8 cellular contexts compared by ENCODE assay signal in the genomic region with DNA sequence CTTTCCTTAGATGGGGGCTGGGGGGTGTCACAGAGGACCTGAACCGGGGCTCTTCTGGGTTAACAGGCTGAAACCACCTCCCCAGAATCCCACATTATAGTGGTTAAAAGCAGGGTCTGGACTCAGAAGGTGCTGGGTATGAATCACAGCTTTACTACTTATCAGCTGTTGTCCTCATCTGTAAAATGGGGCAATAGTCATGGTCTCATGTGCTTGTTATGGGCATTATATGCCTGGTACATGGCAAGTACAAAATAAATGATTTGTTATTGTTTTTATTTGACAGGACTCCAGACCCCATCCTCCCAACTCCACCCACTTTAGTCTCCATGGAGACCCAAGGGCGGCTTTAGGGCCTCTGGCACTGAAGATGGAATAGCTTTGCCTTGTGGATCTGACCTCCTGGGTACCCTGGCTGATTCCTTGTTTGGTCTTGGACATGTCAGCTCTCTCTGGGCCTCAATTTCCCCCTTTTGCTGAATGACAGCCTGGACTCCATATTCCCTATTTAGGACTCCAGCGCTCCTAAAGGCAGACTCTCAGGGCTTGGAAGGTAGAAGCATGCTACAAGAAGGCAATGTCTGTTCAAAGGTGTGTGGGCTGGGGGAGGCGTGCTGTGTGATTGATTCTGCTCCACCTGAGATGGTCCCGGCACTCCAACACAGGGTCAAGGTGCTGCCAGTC. TPM values are rescaled to one million over a fixed set of nuclear protein-coding genes. Genes with fewer than 3 reads are reported as not detected.
DNase-seq lines count a peak whose midpoint lies in the region; ATAC-seq and TF ChIP-seq lines count a peak whose summit lies in the region.

No MANE protein-coding gene starts in this region.

- no peak overlapping the region for H2AFZ ChIP-seq in OCI-LY1 (ENCODE audit: low read length)
- peak overlapping the region; percentile 83 for H2AFZ ChIP-seq in trophoblast cell (ENCODE audit: insufficient read depth, low read length, poor library complexity)

- H4K12ac ChIP-seq in trophoblast cell (ENCODE audit: low read depth, low read length), result peak overlapping the region; percentile 62

- DNase-seq in GM12865 (ENCODE audit: low read depth) (no peak), epithelial cell of prostate (ENCODE audit: low read depth, low spot score) (no peak), trophoblast cell (peak in 1 of 2 donors; percentile 12), head of caudate nucleus (no peak), cerebellar cortex (ENCODE audit: low spot score) (no peak)

- H3F3A ChIP-seq in OCI-LY1 (ENCODE audit: insufficient read depth, low read length), result no peaks in the 10 kb centered on the region

- no peak overlapping the region for H2BK120ac ChIP-seq in trophoblast cell (ENCODE audit: insufficient read depth, low read length, poor library complexity)

- TF ChIP-seq CTCF in GM12865 (IDR thresholded peaks at IDR 0.05; ENCODE audit: insufficient read depth, low read depth, low read length, missing control alignments) (no peak), OCI-LY1 (IDR thresholded peaks at IDR 0.05; ENCODE audit: low read length) (no peak)

- no CpG with 5 or more reads among the region's 5 CpGs for WGBS in trophoblast cell (ENCODE audit: extremely low coverage, insufficient coverage, insufficient read length)

- no peaks in the 10 kb centered on the region for H3K36me3 ChIP-seq in OCI-LY1 (ENCODE audit: insufficient read depth, low read length)
- H3K36me3 ChIP-seq in trophoblast cell (ENCODE audit: control insufficient read depth in 1 of 2, insufficient read depth in 2 of 2, low read length in 2 of 2), result peaks cover 6 to 7% of the 10 kb centered on the region in 2 experiments

- H4K91ac ChIP-seq in trophoblast cell (ENCODE audit: low read depth, low read length), result peak overlapping the region; percentile 1

- peaks cover 47% of the 10 kb centered on the region for H3K4me1 ChIP-seq in OCI-LY1 (ENCODE audit: insufficient read depth, low read length, severe bottlenecking)
- H3K4me1 ChIP-seq in trophoblast cell (ENCODE audit: control insufficient read depth in 1 of 2, insufficient read depth in 2 of 2, low read length in 2 of 2), result peaks cover 29 to 36% of the 10 kb centered on the region in 2 experiments

- peak overlapping the region; percentile 10 for H3K14ac ChIP-seq in trophoblast cell (ENCODE audit: low read length)

- H3K4me3 ChIP-seq in GM12865 (ENCODE audit: low read depth, low read length) (peak overlapping the region; percentile 82), OCI-LY1 (ENCODE audit: low read depth, low read length, poor library complexity, severe bottlenecking) (peak overlapping the region; percentile 68), trophoblast cell (ENCODE audit: low read depth, low read length) (peak overlapping the region; percentile 76)

- ATAC-seq in HG03342 (IDR thresholded peaks at IDR 0.05; ENCODE audit: unreplicated experiment), result no peak
- ATAC-seq in GM18909 (IDR thresholded peaks at IDR 0.05; ENCODE audit: poor library complexity, unreplicated experiment), result no peak

- no peak overlapping the region for H3K27ac ChIP-seq in OCI-LY1 (ENCODE audit: low read depth, low read length, poor library complexity, severe bottlenecking)
- peak overlapping the region; percentile 96 for H3K27ac ChIP-seq in epithelial cell of prostate
- H3K27ac ChIP-seq in trophoblast cell (ENCODE audit: low read depth, low read length), result no peak overlapping the region

- H3K27me3 ChIP-seq in OCI-LY1 (ENCODE audit: insufficient read depth, low read length) (no peaks in the 10 kb centered on the region), trophoblast cell (ENCODE audit: insufficient read depth, low read length) (no peaks in the 10 kb centered on the region)

- H2AK5ac ChIP-seq in trophoblast cell (ENCODE audit: low read length), result no peak overlapping the region

- H3K79me1 ChIP-seq in trophoblast cell (ENCODE audit: low read length), result peaks cover 24% of the 10 kb centered on the region

- H3K9ac ChIP-seq in OCI-LY1 (ENCODE audit: low read length), result peak overlapping the region; percentile 57
- H3K9ac ChIP-seq in trophoblast cell (ENCODE audit: low read length), result peak overlapping the region; percentile 78

- no peaks in the 10 kb centered on the region for H3K9me2 ChIP-seq in OCI-LY1 (ENCODE audit: low read depth, low read length)

- peak overlapping the region; percentile 2 for H3K18ac ChIP-seq in trophoblast cell (ENCODE audit: low read length)

- no peak overlapping the region for H3K23ac ChIP-seq in trophoblast cell (ENCODE audit: low read length)

- no peaks in the 10 kb centered on the region for H3K79me2 ChIP-seq in OCI-LY1 (ENCODE audit: insufficient read depth, low read length)
- H3K79me2 ChIP-seq in trophoblast cell (ENCODE audit: control insufficient read depth, insufficient read depth, low read length, poor library complexity), result peaks cover 21% of the 10 kb centered on the region

- H3K4ac ChIP-seq in trophoblast cell (ENCODE audit: low read depth, low read length), result no peak overlapping the region

- no peaks in the 10 kb centered on the region for H4K20me1 ChIP-seq in OCI-LY1 (ENCODE audit: insufficient read depth, low read length)

- no peaks in the 10 kb centered on the region for H3K9me3 ChIP-seq in OCI-LY1 (ENCODE audit: low read length)
- peaks cover 3% of the 10 kb centered on the region for H3K9me3 ChIP-seq in trophoblast cell (ENCODE audit: insufficient read depth, low read depth, low read length)

- H3K4me2 ChIP-seq in OCI-LY1 (ENCODE audit: low read length) (peak overlapping the region; percentile 94), trophoblast cell (ENCODE audit: low read length) (peak overlapping the region; percentile 67)

- peak overlapping the region; percentile 86 for H2BK5ac ChIP-seq in trophoblast cell (ENCODE audit: low read depth, low read length, poor library complexity)

- no peak overlapping the region for H2BK12ac ChIP-seq in trophoblast cell (ENCODE audit: low read length)

- intact Hi-C loops in head of caudate nucleus (cut with DNase I), result loop anchor here (5.0 kb wide), 1 partner anchor 113 kb away; a partner anchor contains a TSS

- peak overlapping the region; percentile 78 for H4K8ac ChIP-seq in trophoblast cell (ENCODE audit: low read depth, low read length)

RNA-seq across cellular contexts. Expression of a gene that starts 0.8 kb away (rescaled TPM):
- polyA plus RNA-seq in trophoblast cell (2013), result 76.6 and 79.2 TPM in 2 replicates

RNA-seq across cellular contexts. Expression of a gene that starts 27.1 kb away (rescaled TPM):
- polyA plus RNA-seq in trophoblast cell (2013), result 70.7 and 77.0 TPM in 2 replicates

RNA-seq across cellular contexts. Expression of a gene that starts 42.5 kb away (rescaled TPM):
- 2.3 and 2.4 TPM in 2 replicates for polyA plus RNA-seq in trophoblast cell (2013)
